Comparison of ENCODE assay signal across 1 cellular context in genomic region chr1:31723828-31724359, GRCh38.
TF ChIP-seq lines count a peak whose summit lies in the region.

No MANE protein-coding gene starts in this region.

TF ChIP-seq in HepG2, 621 proteins besides CTCF, POLR2A, EP300 and RAD21 (continued from another document and continues in another):
- TF ChIP-seq THAP9 (CRISPR knock-in tag; IDR thresholded peaks at IDR 0.05; ENCODE audit: borderline replicate concordance): no peak
- TF ChIP-seq ZNF260 (CRISPR knock-in tag; IDR thresholded peaks at IDR 0.05; ENCODE audit: borderline replicate concordance, low read depth): no peak
- TF ChIP-seq U2AF1 (optimal IDR thresholded peaks at IDR 0.05; ENCODE audit: low read depth, low read length): no peak
- no peak for TF ChIP-seq ZNF333 (CRISPR knock-in tag; IDR thresholded peaks at IDR 0.05; ENCODE audit: borderline replicate concordance)
- TF ChIP-seq ZNF780A (CRISPR knock-in tag; IDR thresholded peaks at IDR 0.05): 0 out of 2 replicates have a peak, but pooled peaks have one; percentile 54
- TF ChIP-seq KLF12 (CRISPR knock-in tag; IDR thresholded peaks at IDR 0.05; ENCODE audit: borderline replicate concordance): peak; percentile 65; the same call in 1 of the 2 replicates
- TF ChIP-seq ZNF337 (CRISPR knock-in tag; IDR thresholded peaks at IDR 0.05; ENCODE audit: borderline replicate concordance, low read depth): no peak
- TF ChIP-seq ZNF670 (CRISPR knock-in tag; IDR thresholded peaks at IDR 0.05; ENCODE audit: borderline replicate concordance): no peak
- peak; percentile 20 for TF ChIP-seq TEAD3 (CRISPR knock-in tag; optimal IDR thresholded peaks at IDR 0.05; ENCODE audit: borderline replicate concordance)
- TF ChIP-seq ZNF747 (CRISPR knock-in tag; IDR thresholded peaks at IDR 0.05; ENCODE audit: borderline replicate concordance): no peak
- no peak for TF ChIP-seq ZNF724P (CRISPR knock-in tag; IDR thresholded peaks at IDR 0.05; ENCODE audit: borderline replicate concordance)
- TF ChIP-seq HOMEZ (CRISPR knock-in tag; IDR thresholded peaks at IDR 0.05; ENCODE audit: low read depth): no peak
- no peak for TF ChIP-seq DDIT3 (CRISPR knock-in tag; IDR thresholded peaks at IDR 0.05)
- TF ChIP-seq ZMYM2 (CRISPR knock-in tag; IDR thresholded peaks at IDR 0.05): no peak
- no peak for TF ChIP-seq SMARCC2 (IDR thresholded peaks at IDR 0.05)
- TF ChIP-seq ZIK1 (CRISPR knock-in tag; IDR thresholded peaks at IDR 0.05; ENCODE audit: borderline replicate concordance, low read depth): no peak
- no peak for TF ChIP-seq FOXJ3 (CRISPR knock-in tag; IDR thresholded peaks at IDR 0.05; ENCODE audit: borderline replicate concordance)
- TF ChIP-seq ZKSCAN1 (IDR thresholded peaks at IDR 0.05; ENCODE audit: low read length): no peak
- no peak for TF ChIP-seq TAF15 (IDR thresholded peaks at IDR 0.05; ENCODE audit: low read depth, low read length, poor library complexity, severe bottlenecking)
- no peak for TF ChIP-seq SSRP1 (CRISPR knock-in tag; IDR thresholded peaks at IDR 0.05)
- TF ChIP-seq ZNF646 (CRISPR knock-in tag; IDR thresholded peaks at IDR 0.05): no peak
- TF ChIP-seq ZNF407 (CRISPR knock-in tag; IDR thresholded peaks at IDR 0.05; ENCODE audit: not compliant biosample characterization): no peak
- TF ChIP-seq ZNF800 (CRISPR knock-in tag; IDR thresholded peaks at IDR 0.05): peak; percentile 69; the same call in 1 of the 2 replicates
- 0 out of 2 replicates have a peak, but pooled peaks have one; percentile 25 for TF ChIP-seq ZNF7 (CRISPR knock-in tag; IDR thresholded peaks at IDR 0.05)
- no peak for TF ChIP-seq DMAP1 (CRISPR knock-in tag; IDR thresholded peaks at IDR 0.05)
- TF ChIP-seq FOXP4 (CRISPR knock-in tag; IDR thresholded peaks at IDR 0.05): peak; percentile 24; the same call in 1 of the 2 replicates
- no peak for TF ChIP-seq ARNTL (CRISPR knock-in tag; IDR thresholded peaks at IDR 0.05)
- no peak for TF ChIP-seq NBN (conservative IDR thresholded peaks at IDR 0.05)
- no peak for TF ChIP-seq YY1 (IDR thresholded peaks at IDR 0.05; ENCODE audit: insufficient read depth, insufficient replicate concordance, low read depth, low read length)
- TF ChIP-seq ZNF431 (CRISPR knock-in tag; IDR thresholded peaks at IDR 0.05; ENCODE audit: borderline replicate concordance, low read depth): peak; percentile 59; the same call in 1 of the 2 replicates
- peak; percentile 45; the same call in 1 of the 2 replicates for TF ChIP-seq GATAD1 (CRISPR knock-in tag; IDR thresholded peaks at IDR 0.05)
- no peak for TF ChIP-seq PHF5A (CRISPR knock-in tag; IDR thresholded peaks at IDR 0.05; ENCODE audit: low read depth, unreplicated experiment)
